8 cellular contexts compared by ENCODE assay signal in genomic region chr3:18556503-18556902, GRCh38.
DNase-seq lines count a peak whose midpoint lies in the region; ATAC-seq and TF ChIP-seq lines count a peak whose summit lies in the region.

No MANE protein-coding gene starts in this region.

- H3K36me3 Mint-ChIP-seq in type B pancreatic cell (no peaks in the 10 kb centered on the region), osteocyte (ENCODE audit: unreplicated experiment) (no peaks in the 10 kb centered on the region)

- TF ChIP-seq CTCF in type B pancreatic cell (conservative IDR thresholded peaks at IDR 0.05), result no peak
- TF ChIP-seq CTCF in osteocyte (IDR thresholded peaks at IDR 0.05), result no peak

- ATAC-seq in GM19438 (IDR thresholded peaks at IDR 0.05; ENCODE audit: low read depth, unreplicated experiment), result peak; percentile 55
- ATAC-seq in HG03432 (IDR thresholded peaks at IDR 0.05; ENCODE audit: unreplicated experiment), result peak; percentile 92
- ATAC-seq in left ventricle myocardium superior, result no peak

- intact Hi-C loops in left ventricle myocardium superior (cut with micrococcal nuclease), result no loop called here

- DNase-seq in activated CD8-positive, alpha-beta memory T cell treated with anti-CD3 and anti-CD28 coated beads, Interleukin-2, amount 50 U/mL, for 1 hour (ENCODE audit: extremely low read depth), result peak; percentile 43
- DNase-seq in stimulated activated CD4-positive, alpha-beta T cell treated with anti-CD3 and anti-CD28 coated beads, Interleukin-1b, Interleukin-23, amount 100 ng/mL, for 48 hours, result peak; percentile 92
- no peak for DNase-seq in type B pancreatic cell (ENCODE audit: extremely low spot score, unreplicated experiment)
- no peak for DNase-seq in COR-L47 (lab: John Stamatoyannopoulos, UW)
- DNase-seq in left ventricle myocardium superior, result no peak
- DNase-seq in osteocyte (ENCODE audit: extremely low spot score, unreplicated experiment), result no peak

- peaks cover 4% of the 10 kb centered on the region for H3K9me3 Mint-ChIP-seq in type B pancreatic cell
- no peaks in the 10 kb centered on the region for H3K9me3 Mint-ChIP-seq in osteocyte (ENCODE audit: unreplicated experiment)

- H3K4me3 Mint-ChIP-seq in type B pancreatic cell, result no peak overlapping the region
- H3K4me3 Mint-ChIP-seq in osteocyte (ENCODE audit: unreplicated experiment), result no peak overlapping the region

- peaks cover 4% of the 10 kb centered on the region for H3K4me1 Mint-ChIP-seq in type B pancreatic cell (ENCODE audit: unreplicated experiment)
- no peaks in the 10 kb centered on the region for H3K4me1 Mint-ChIP-seq in osteocyte (ENCODE audit: unreplicated experiment)

- H3K27me3 Mint-ChIP-seq in type B pancreatic cell, result peaks cover 3% of the 10 kb centered on the region
- peaks cover 6% of the 10 kb centered on the region for H3K27me3 Mint-ChIP-seq in osteocyte (ENCODE audit: unreplicated experiment)

- H3K27ac Mint-ChIP-seq in type B pancreatic cell, result no peak overlapping the region
- no peak overlapping the region for H3K27ac Mint-ChIP-seq in osteocyte (ENCODE audit: unreplicated experiment)

Comparison
In these comparisons a context has a peak if more than half of its experiments do, and no peak if none do; other contexts are left out.
1. DNase-seq: peak in activated CD8-positive, alpha-beta memory T cell treated with anti-CD3 and anti-CD28 coated beads, Interleukin-2, amount 50 U/mL, for 1 hour (single experiment) and stimulated activated CD4-positive, alpha-beta T cell treated with anti-CD3 and anti-CD28 coated beads, Interleukin-1b, Interleukin-23, amount 100 ng/mL, for 48 hours (single experiment); none in type B pancreatic cell (single experiment), COR-L47 (single experiment), left ventricle myocardium superior (single experiment) and osteocyte (single experiment).